In genomic region chr3:45690331-45691035, GRCh38 we compare ENCODE assay signal across 9 cellular contexts. TPM values are rescaled to one million over a fixed set of nuclear protein-coding genes. Genes with fewer than 3 reads are reported as not detected.
DNase-seq lines count a peak whose midpoint lies in the region; ATAC-seq, FAIRE-seq and TF ChIP-seq lines count a peak whose summit lies in the region.
"Had no signal": no experiment of that assay in that cellular context is flagged by ENCODE, and none has a peak within 500 bp of the region (broad histone marks: within the 10 kb centered on the region; RNA-seq: fewer than 3 reads in every experiment).

No MANE protein-coding gene starts in this region.

- H3K4me1 Mint-ChIP-seq in naive thymus-derived CD8-positive, alpha-beta T cell: peaks cover 33 to 75% (median 72%) of the 10 kb centered on the region in 4 donors

- POLR2A ChIA-PET in naive thymus-derived CD8-positive, alpha-beta T cell (lab: Charles Lee): interaction anchor here (1.1 to 4.5 kb wide), 9 partner anchors 9 to 97 kb away, joined by 3 to 46 read pairs (median 7); partner anchors contain the start of gene LIMD1

- H3K27me3 ChIP-seq in bronchial epithelial cell (ENCODE audit: control insufficient read depth, insufficient read depth, low read length): no peaks in the 10 kb centered on the region

- DNase-seq in DMS 273 (lab: John Stamatoyannopoulos, UW; ENCODE audit: unreplicated experiment) (peak; percentile 69), DMS 273 treated with DMSO at 0.1 percent for 48 hours (lab: John Stamatoyannopoulos, UW) (no peak), NCI-H82 treated with DMSO at 0.1 percent for 48 hours (lab: John Stamatoyannopoulos, UW; ENCODE audit: unreplicated experiment) (peak; percentile 66), bronchial epithelial cell (ENCODE audit: low read depth) (no peak), nucleus accumbens (lab: John Stamatoyannopoulos, UW) (no peak)
- no peak for DNase-seq in naive thymus-derived CD8-positive, alpha-beta T cell
- DNase-seq in activated CD4-positive, alpha-beta T cell treated with anti-CD3 and anti-CD28 coated beads, Interleukin-2, amount 50 U/mL, for 48 hours: no peak

- no peak for ATAC-seq in naive thymus-derived CD8-positive, alpha-beta T cell
- no peak for ATAC-seq in GM18868 (IDR thresholded peaks at IDR 0.05; ENCODE audit: unreplicated experiment)

- peaks cover 0 to 3% (median 0%) of the 10 kb centered on the region in 5 donors for H3K27me3 Mint-ChIP-seq in naive thymus-derived CD8-positive, alpha-beta T cell

- peak overlapping the region; percentile 94 to 100 (median 98) for H3K27ac Mint-ChIP-seq in naive thymus-derived CD8-positive, alpha-beta T cell

- peaks cover 0 to 42% (median 14%) of the 10 kb centered on the region in 3 donors for H3K36me3 Mint-ChIP-seq in naive thymus-derived CD8-positive, alpha-beta T cell

- peaks cover 0 to 4% (median 0%) of the 10 kb centered on the region in 9 donors for H3K9me3 Mint-ChIP-seq in naive thymus-derived CD8-positive, alpha-beta T cell

- no peak for TF ChIP-seq CTCF in bronchial epithelial cell (IDR thresholded peaks at IDR 0.05; ENCODE audit: insufficient read depth, low read length, severe bottlenecking)

- no peak for FAIRE-seq in bronchial epithelial cell (lab: Jason Lieb, UNC)
- FAIRE-seq: A204.1 had no signal

- peak overlapping the region; percentile 85 to 97 (median 93) for H3K4me3 Mint-ChIP-seq in naive thymus-derived CD8-positive, alpha-beta T cell

- peak overlapping the region; percentile 70 for H3K4me3 ChIP-seq in bronchial epithelial cell (ENCODE audit: low read depth, low read length)

- no peaks in the 10 kb centered on the region for H3K36me3 ChIP-seq in bronchial epithelial cell (ENCODE audit: control insufficient read depth, insufficient read depth, low read length)

RNA-seq across cellular contexts. Expression of gene SACM1L, which starts 1.3 kb away (rescaled TPM):
- total RNA-seq in bronchial epithelial cell: 26.6 and 30.6 TPM in 2 replicates
- 10 to 100 TPM; 89.8 to 94.4 TPM for total RNA-seq in naive thymus-derived CD8-positive, alpha-beta T cell
- polyA plus RNA-seq in naive thymus-derived CD8-positive, alpha-beta T cell: 10 to 100 TPM; 18.8 to 30.3 (median 18.8) TPM

Comparison
In these comparisons a context has a peak if more than half of its experiments do, and no peak if none do; other contexts are left out.
1. DNase-seq: peak in DMS 273 (single experiment) and NCI-H82 treated with DMSO at 0.1 percent for 48 hours (single experiment); none in DMS 273 treated with DMSO at 0.1 percent for 48 hours (single experiment), bronchial epithelial cell (single experiment), naive thymus-derived CD8-positive, alpha-beta T cell (0 of 10), nucleus accumbens (0 of 56) and activated CD4-positive, alpha-beta T cell treated with anti-CD3 and anti-CD28 coated beads, Interleukin-2, amount 50 U/mL, for 48 hours (0 of 2).